Comparison of ENCODE assay signal across 7 cellular contexts in genomic region chr22:19717691-19718254, GRCh38. TPM values are rescaled to one million over a fixed set of nuclear protein-coding genes. Genes with fewer than 3 reads are reported as not detected.
DNase-seq lines count a peak whose midpoint lies in the region; ATAC-seq and TF ChIP-seq lines count a peak whose summit lies in the region.

No MANE protein-coding gene starts in this region.

- peak overlapping the region; percentile 93 for H3K4me2 ChIP-seq in IMR-90 (ENCODE audit: low read depth, low read length)

- peaks cover 45% of the 10 kb centered on the region for H3K27me3 Mint-ChIP-seq in T-helper 1 cell treated with Interleukin-12 subunit alpha and Interleukin-12 subunit beta and Interleukin-4 antibody, amounts not matched to agents 30 μg/mL and 1 μg/mL, for 36 hours (ENCODE audit: low read depth)

- no peak overlapping the region for H2BK15ac ChIP-seq in IMR-90 (ENCODE audit: low read depth, low read length)

- H4K5ac ChIP-seq in IMR-90 (ENCODE audit: low read depth, low read length) = peak overlapping the region; percentile 83

- peak overlapping the region; percentile 98 for H2AFZ ChIP-seq in IMR-90 (replicated peaks; ENCODE audit: low read length, poor library complexity)

- peak overlapping the region in 1 of 2 experiments; percentile 53; a peak in 3 of 4 replicates for H4K8ac ChIP-seq in IMR-90 (ENCODE audit: low read depth in 2 of 2, low read length in 2 of 2)

- CTCF ChIA-PET in IMR-90 (lab: Yijun Ruan, JAX) = no interaction called here

- peak overlapping the region; percentile 72 for H3K4me3 Mint-ChIP-seq in T-helper 1 cell treated with Interleukin-12 subunit alpha and Interleukin-12 subunit beta and Interleukin-4 antibody, amounts not matched to agents 30 μg/mL and 1 μg/mL, for 36 hours

- peak overlapping the region; percentile 43 for H3K4me3 ChIP-seq in GM12875 (ENCODE audit: low read depth, low read length)
- peak overlapping the region; percentile 71 for H3K4me3 ChIP-seq in IMR-90 (ENCODE audit: insufficient read depth, low read depth, low read length)
- peak overlapping the region; percentile 43 to 50 for H3K4me3 ChIP-seq in prostate gland

- H3K56ac ChIP-seq in IMR-90 (ENCODE audit: extremely low read depth, insufficient read depth, low read length) = no peak overlapping the region

- H3K27me3 ChIP-seq in IMR-90 (ENCODE audit: control insufficient read depth, insufficient read depth, low read length) (peaks cover 16% of the 10 kb centered on the region), prostate gland (replicated peaks; ENCODE audit: insufficient read depth) (no peaks in the 10 kb centered on the region)

- H3K4ac ChIP-seq in IMR-90 (ENCODE audit: low read depth, low read length) = peak overlapping the region; percentile 77

- H2BK120ac ChIP-seq in IMR-90 (ENCODE audit: low read depth, low read length) = peak overlapping the region; percentile 64

- H3K4me1 ChIP-seq in IMR-90 (ENCODE audit: control insufficient read depth, insufficient read depth, low read length) (peaks cover 15% of the 10 kb centered on the region), prostate gland (replicated peaks) (peaks cover 5% of the 10 kb centered on the region)

- 21% methylated on average over 35 of the region's 61 CpGs; no CpG with 5 or more reads in 1 of the 2 experiments for WGBS in IMR-90 (ENCODE audit: extremely low coverage in 2 of 2, insufficient read length in 1 of 2), 2 experiments
- 10% methylated on average over 54 of the region's 61 CpGs for WGBS in prostate gland

- no peaks in the 10 kb centered on the region for H3K9me3 Mint-ChIP-seq in T-helper 1 cell treated with Interleukin-12 subunit alpha and Interleukin-12 subunit beta and Interleukin-4 antibody, amounts not matched to agents 30 μg/mL and 1 μg/mL, for 36 hours

- H2BK5ac ChIP-seq in IMR-90 (ENCODE audit: low read depth, low read length, poor library complexity, severe bottlenecking) = peak overlapping the region; percentile 48

- DNase-seq in IMR-90 = peak; percentile 52
- DNase-seq in amniotic epithelial cell (ENCODE audit: low read depth) = peak; percentile 27
- peak; percentile 92 for DNase-seq in left ventricle myocardium superior
- peak; percentile 60 for DNase-seq in prostate gland (ENCODE audit: low spot score)
- peak; percentile 73 for DNase-seq in ureter (ENCODE audit: low spot score)

- H3K9me3 ChIP-seq in IMR-90 (ENCODE audit: control insufficient read depth, insufficient read depth, low read length) = no peaks in the 10 kb centered on the region
- no peaks in the 10 kb centered on the region for H3K9me3 ChIP-seq in prostate gland

- intact Hi-C loops in IMR-90 (cut with micrococcal nuclease) = loop anchor here (1.0 kb wide), 2 partner anchors 38 to 85 kb away; no protein-coding TSS in a partner anchor
- intact Hi-C loops in left ventricle myocardium superior (cut with micrococcal nuclease) = no loop called here
- intact Hi-C loops in prostate gland (cut with DNase I) = no loop called here

- H3K27ac ChIP-seq in IMR-90 (ENCODE audit: insufficient read depth, low read length) (peak overlapping the region; percentile 19; the same call in 1 of the 2 replicates), prostate gland (peak overlapping the region in 1 of 2 donors; percentile 25)

- H3K79me1 ChIP-seq in IMR-90 (ENCODE audit: low read depth in 1 of 2, low read length in 2 of 2) = peaks cover 0 to 4% of the 10 kb centered on the region in 2 experiments; a peak in 1 of 4 replicates

- peak overlapping the region; percentile 74 for H2AK9ac ChIP-seq in IMR-90 (replicated peaks; ENCODE audit: low read depth, low read length, poor library complexity)

- peak; percentile 87 for TF ChIP-seq RAD21 in IMR-90 (IDR thresholded peaks at IDR 0.05; ENCODE audit: low read length)

- H3K4me1 Mint-ChIP-seq in T-helper 1 cell treated with Interleukin-12 subunit alpha and Interleukin-12 subunit beta and Interleukin-4 antibody, amounts not matched to agents 30 μg/mL and 1 μg/mL, for 36 hours (ENCODE audit: low read depth) = peaks cover 6% of the 10 kb centered on the region

- no peak overlapping the region; the same call in 1 of the 2 replicates for H4K91ac ChIP-seq in IMR-90 (ENCODE audit: insufficient read depth, low read depth, low read length)

- POLR2A ChIA-PET in IMR-90 (lab: Charles Lee; ENCODE audit: unreplicated experiment) = no interaction called here

- H3K9me1 ChIP-seq in IMR-90 (ENCODE audit: insufficient read depth, low read length) = peaks cover 7% of the 10 kb centered on the region

- TF ChIP-seq CTCF in GM12875 (IDR thresholded peaks at IDR 0.05; ENCODE audit: borderline replicate concordance, insufficient read depth, low read depth, low read length) = peak; percentile 97
- TF ChIP-seq CTCF in IMR-90 (conservative IDR thresholded peaks at IDR 0.05; ENCODE audit: low read depth, low read length) = peak; percentile 95
- TF ChIP-seq CTCF in prostate gland (IDR thresholded peaks at IDR 0.05) = peak; percentile 95 to 98 (median 97)

- no peak overlapping the region for H3K14ac ChIP-seq in IMR-90 (replicated peaks; ENCODE audit: low read depth, low read length)

- 0 out of 2 replicates have a peak, but pooled peaks cover 2% of the 10 kb centered on the region for H4K20me1 ChIP-seq in IMR-90 (ENCODE audit: insufficient read depth, low read length)

- H3K36me3 Mint-ChIP-seq in T-helper 1 cell treated with Interleukin-12 subunit alpha and Interleukin-12 subunit beta and Interleukin-4 antibody, amounts not matched to agents 30 μg/mL and 1 μg/mL, for 36 hours (ENCODE audit: low read depth) = no peaks in the 10 kb centered on the region

- H2AK5ac ChIP-seq in IMR-90 (ENCODE audit: low read depth, low read length) = peak overlapping the region; percentile 90; the same call in 1 of the 2 replicates

- BruUV-seq in IMR-90 (replicated peaks; lab: Mats Ljungman, UMichigan) = no TSS peak

- H3K18ac ChIP-seq in IMR-90 (ENCODE audit: low read depth, low read length) = 0 out of 2 replicates have a peak overlapping the region, but pooled peaks have one; percentile 17

- in situ Hi-C loops in IMR-90 (cut with MboI; ENCODE audit: low sequenced_read_pairs) = no loop called here

- ATAC-seq in IMR-90 (ENCODE audit: low read depth) = peak; percentile 90
- ATAC-seq in left ventricle myocardium superior = peak; percentile 68

- TF ChIP-seq POLR2A in IMR-90 (IDR thresholded peaks at IDR 0.05; ENCODE audit: low read depth, low read length) (no peak), prostate gland (IDR thresholded peaks at IDR 0.05) (no peak)

- H3K9ac ChIP-seq in IMR-90 (ENCODE audit: low read depth, low read length) = peak overlapping the region; percentile 50; the same call in 1 of the 2 replicates

- H3K27ac Mint-ChIP-seq in T-helper 1 cell treated with Interleukin-12 subunit alpha and Interleukin-12 subunit beta and Interleukin-4 antibody, amounts not matched to agents 30 μg/mL and 1 μg/mL, for 36 hours = no peak overlapping the region

- H3K36me3 ChIP-seq in IMR-90 (ENCODE audit: control insufficient read depth, insufficient read depth, low read length) = peaks cover 13% of the 10 kb centered on the region
- no peaks in the 10 kb centered on the region for H3K36me3 ChIP-seq in prostate gland

- dilution Hi-C loops in IMR-90 (cut with HindIII; ENCODE audit: low sequenced_read_pairs, unreplicated experiment) = no loop called here

- no peak overlapping the region for H2BK20ac ChIP-seq in IMR-90 (ENCODE audit: low read depth, low read length)

- H3K23ac ChIP-seq in IMR-90 (ENCODE audit: low read depth, low read length) = no peak overlapping the region; the same call in 1 of the 2 replicates

TF ChIP-seq in IMR-90, 13 proteins besides CTCF, POLR2A, EP300 and RAD21 (continues in another document):
- TF ChIP-seq MAZ (IDR thresholded peaks at IDR 0.05; ENCODE audit: borderline replicate concordance, low read depth, low read length) = peak; percentile 79; the same call in 1 of the 2 replicates
- TF ChIP-seq FOS (IDR thresholded peaks at IDR 0.05; ENCODE audit: low read depth, low read length) = no peak
- TF ChIP-seq CEBPB (IDR thresholded peaks at IDR 0.05; ENCODE audit: low read depth, low read length) = no peak
- TF ChIP-seq ELK1 (IDR thresholded peaks at IDR 0.05; ENCODE audit: borderline replicate concordance, low read depth, low read length) = no peak
- no peak for TF ChIP-seq BHLHE40 (IDR thresholded peaks at IDR 0.05; ENCODE audit: low read depth, low read length)
- TF ChIP-seq MAFK (IDR thresholded peaks at IDR 0.05; ENCODE audit: low read depth, low read length) = no peak
- no peak for TF ChIP-seq RFX5 (IDR thresholded peaks at IDR 0.05; ENCODE audit: low read depth, low read length)

RNA-seq across cellular contexts. Expression of gene SEPTIN5, which starts 3.5 kb away (rescaled TPM):
- 16.8 and 17.2 TPM in 2 replicates for total RNA-seq in IMR-90 (2012; rRNA removed)
- 20.7 and 22.3 TPM in 2 replicates for polyA plus RNA-seq in IMR-90 (2012; rRNA removed)
- polyA plus RNA-seq in IMR-90 (2012; cell fraction: cytosol; rRNA removed) = 10.4 and 22.8 TPM in 2 replicates
- polyA plus RNA-seq in IMR-90 (2012; cell fraction: nucleus; rRNA removed; ENCODE audit: low replicate concordance) = 65.7 and 90.4 TPM in 2 replicates
- total RNA-seq in left ventricle myocardium superior = 152 TPM
- total RNA-seq in prostate gland = 10 to 100 TPM; 17.1 to 96.2 TPM
- 26.7 TPM for total RNA-seq in ureter

RNA-seq across cellular contexts. Expression of gene GP1BB, which starts 5.6 kb away (rescaled TPM):
- total RNA-seq in IMR-90 (2012; rRNA removed) (0.18 and 0.28 TPM in 2 replicates), left ventricle myocardium superior (not detected), prostate gland (10 to 100 TPM in 1 of 2 donors, 1 to 10 TPM in 1; 6.8 to 60.3 TPM), ureter (2.1 TPM)
- 1.5 and 4.6 TPM in 2 replicates for polyA plus RNA-seq in IMR-90 (2012; rRNA removed)
- polyA plus RNA-seq in IMR-90 (2012; cell fraction: cytosol; rRNA removed) = 1.2 and 3.0 TPM in 2 replicates
- polyA plus RNA-seq in IMR-90 (2012; cell fraction: nucleus; rRNA removed; ENCODE audit: low replicate concordance) = 7.1 and 36.7 TPM in 2 replicates

RNA-seq across cellular contexts. Expression of gene TBX1, which starts 42.8 kb away (rescaled TPM):
- total RNA-seq in IMR-90 (2012; rRNA removed) = not detected in 2 replicates
- 0.03 and 0.13 TPM in 2 replicates for polyA plus RNA-seq in IMR-90 (2012; rRNA removed)
- polyA plus RNA-seq in IMR-90 (2012; cell fraction: cytosol; rRNA removed) = 0.03 TPM in 1 of 2 replicates, not detected in the other
- 0.08 and 0.36 TPM in 2 replicates for polyA plus RNA-seq in IMR-90 (2012; cell fraction: nucleus; rRNA removed; ENCODE audit: low replicate concordance)
- total RNA-seq in left ventricle myocardium superior = 3.6 TPM
- total RNA-seq in prostate gland = 10 to 100 TPM; 11.0 to 20.2 TPM
- total RNA-seq in ureter = 13.0 TPM

Comparison
In these comparisons a context has a peak if more than half of its experiments do, and no peak if none do; other contexts are left out.
1. DNase-seq: peak in every context shown above with its lines; median percentile 92 in left ventricle myocardium superior; 73 in ureter; 60 in prostate gland; 52 in IMR-90; 27 in amniotic epithelial cell.